8 cellular contexts compared by ENCODE assay signal in the genomic region with DNA sequence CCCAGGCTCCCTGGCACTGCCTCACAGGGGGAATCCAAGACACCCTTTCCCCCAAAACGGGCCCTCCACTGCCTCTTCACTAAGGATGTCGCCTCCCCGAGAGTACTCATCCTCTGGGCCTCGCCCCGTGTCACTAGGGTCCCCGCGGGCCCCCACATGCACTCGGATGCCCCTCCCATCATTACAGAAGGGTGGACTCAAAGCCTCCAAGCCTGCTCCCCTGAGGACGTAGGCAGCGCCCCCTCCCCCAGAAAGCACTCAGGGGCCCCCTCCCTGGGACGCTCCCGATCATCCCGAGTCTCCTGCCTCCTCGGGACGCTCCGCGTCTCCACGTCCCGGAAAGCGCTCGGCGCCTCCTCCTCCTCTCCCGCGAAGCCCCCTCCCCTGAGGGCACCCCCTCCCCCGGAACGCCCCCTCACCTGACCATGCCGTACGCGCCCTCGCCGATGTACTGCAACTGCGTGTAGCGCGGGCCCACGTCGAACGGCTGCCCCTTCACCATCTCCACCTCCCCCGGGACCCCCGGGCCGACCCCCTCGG. TPM values are rescaled to one million over a fixed set of nuclear protein-coding genes. Genes with fewer than 3 reads are reported as not detected.
A peak's percentile ranks its signal among the peaks of the same experiment; 100 is the strongest.
DNase-seq lines count a peak whose midpoint lies in the region; ATAC-seq lines count a peak whose summit lies in the region.

No MANE protein-coding gene starts in this region.

- peaks cover 20 to 35% (median 24%) of the 10 kb centered on the region in 3 donors for H3K4me1 Mint-ChIP-seq in CD8-positive, alpha-beta memory T cell
- peaks cover 0 to 12% (median 11%) of the 10 kb centered on the region in 3 donors for H3K4me1 Mint-ChIP-seq in IgD-negative memory B cell
- H3K4me1 Mint-ChIP-seq in activated naive CD8-positive, alpha-beta T cell treated with anti-CD3 and anti-CD28 coated beads, Interleukin-2, amount 10 ng/mL, durations not matched to agents 7 days and 5 days: peaks cover 27% of the 10 kb centered on the region

- H3K27me3 ChIP-seq in CD8-positive, alpha-beta memory T cell (ENCODE audit: insufficient read depth, low read length, poor library complexity, severe bottlenecking): no peaks in the 10 kb centered on the region
- no peaks in the 10 kb centered on the region for H3K27me3 ChIP-seq in iPS DF 6.9 (ENCODE audit: control insufficient read depth, insufficient read depth, low read length)

- no peaks in the 10 kb centered on the region for H3K9me3 ChIP-seq in CD8-positive, alpha-beta memory T cell (ENCODE audit: low read length)
- H3K9me3 ChIP-seq in iPS DF 6.9 (ENCODE audit: control insufficient read depth, insufficient read depth, low read length): no peaks in the 10 kb centered on the region

- POLR2A ChIA-PET in CD8-positive, alpha-beta memory T cell (lab: Charles Lee): interaction anchor here (1.0 kb wide), 1 partner anchor 29 kb away, joined by 4 read pairs; no protein-coding TSS in a partner anchor
- POLR2A ChIA-PET in activated naive CD8-positive, alpha-beta T cell treated with anti-CD3 and anti-CD28 coated beads, Interleukin-2, amount 10 ng/mL, durations not matched to agents 7 days and 5 days (lab: Charles Lee): interaction anchor here (1.0 to 2.0 kb wide), 2 partner anchors 30 to 62 kb away, joined by 3 to 37 read pairs; partner anchors contain the start of gene CORO1A

- peaks cover 9% of the 10 kb centered on the region for H3K36me3 ChIP-seq in CD8-positive, alpha-beta memory T cell (ENCODE audit: insufficient read depth, low read length)
- H3K36me3 ChIP-seq in iPS DF 6.9 (ENCODE audit: control insufficient read depth, insufficient read depth, low read length): peaks cover 2% of the 10 kb centered on the region; the same call in 1 of the 2 replicates

- peak overlapping the region; percentile 43 to 96 (median 89) for H3K27ac Mint-ChIP-seq in CD8-positive, alpha-beta memory T cell
- H3K27ac Mint-ChIP-seq in IgD-negative memory B cell: peak overlapping the region; percentile 60 to 85 (median 84)
- H3K27ac Mint-ChIP-seq in activated naive CD8-positive, alpha-beta T cell treated with anti-CD3 and anti-CD28 coated beads, Interleukin-2, amount 10 ng/mL, durations not matched to agents 7 days and 5 days: peak overlapping the region; percentile 88

- no peaks in the 10 kb centered on the region for H3K9me3 Mint-ChIP-seq in CD8-positive, alpha-beta memory T cell
- H3K9me3 Mint-ChIP-seq in IgD-negative memory B cell: no peaks in the 10 kb centered on the region
- no peaks in the 10 kb centered on the region for H3K9me3 Mint-ChIP-seq in activated naive CD8-positive, alpha-beta T cell treated with anti-CD3 and anti-CD28 coated beads, Interleukin-2, amount 10 ng/mL, durations not matched to agents 7 days and 5 days

- H3K4me1 ChIP-seq in CD8-positive, alpha-beta memory T cell (ENCODE audit: insufficient read depth, low read length): peaks cover 11% of the 10 kb centered on the region
- no peaks in the 10 kb centered on the region for H3K4me1 ChIP-seq in iPS DF 6.9 (ENCODE audit: control insufficient read depth, insufficient read depth, low read length)

- CTCF ChIA-PET in CD8-positive, alpha-beta memory T cell (lab: Charles Lee): no interaction called here

- DNase-seq in CD8-positive, alpha-beta memory T cell: peak in 4 of 5 donors; percentile 6 to 49 (median 13)
- peak; percentile 51 for DNase-seq in activated naive CD8-positive, alpha-beta T cell treated with anti-CD3 and anti-CD28 coated beads, Interleukin-2, amount 10 ng/mL, durations not matched to agents 7 days and 5 days
- DNase-seq in iPS DF 6.9 (ENCODE audit: low read depth, low spot score) (no peak), cortex of kidney (lab: John Stamatoyannopoulos, UW) (no peak), DMS79 (lab: John Stamatoyannopoulos, UW) (no peak), Kasumi-1 (lab: John Stamatoyannopoulos, UW) (no peak)

- ATAC-seq in activated naive CD8-positive, alpha-beta T cell treated with anti-CD3 and anti-CD28 coated beads, Interleukin-2, amount 10 ng/mL, durations not matched to agents 7 days and 5 days (ENCODE audit: low read depth): peak; percentile 30

- WGBS in iPS DF 6.9 (ENCODE audit: insufficient coverage, insufficient read length): no CpG with 5 or more reads among the region's 41 CpGs

- H3K36me3 Mint-ChIP-seq in CD8-positive, alpha-beta memory T cell: peaks cover 0 to 20% (median 4%) of the 10 kb centered on the region in 3 donors
- H3K36me3 Mint-ChIP-seq in IgD-negative memory B cell: no peaks in the 10 kb centered on the region
- peaks cover 13% of the 10 kb centered on the region for H3K36me3 Mint-ChIP-seq in activated naive CD8-positive, alpha-beta T cell treated with anti-CD3 and anti-CD28 coated beads, Interleukin-2, amount 10 ng/mL, durations not matched to agents 7 days and 5 days

- peak overlapping the region; percentile 43 for H3K27ac ChIP-seq in CD8-positive, alpha-beta memory T cell (ENCODE audit: low read depth, low read length)
- H3K27ac ChIP-seq in iPS DF 6.9 (ENCODE audit: low read length) (no peak overlapping the region), skin epidermis (peak overlapping the region; percentile 80 to 97 (median 92))

- H3K4me3 Mint-ChIP-seq in CD8-positive, alpha-beta memory T cell: peak overlapping the region; percentile 80 to 95 (median 88)
- H3K4me3 Mint-ChIP-seq in IgD-negative memory B cell: peak overlapping the region; percentile 83 to 95 (median 92)
- peak overlapping the region; percentile 89 for H3K4me3 Mint-ChIP-seq in activated naive CD8-positive, alpha-beta T cell treated with anti-CD3 and anti-CD28 coated beads, Interleukin-2, amount 10 ng/mL, durations not matched to agents 7 days and 5 days

- peak overlapping the region; percentile 63 for H3K4me3 ChIP-seq in CD8-positive, alpha-beta memory T cell (ENCODE audit: low read length)
- H3K4me3 ChIP-seq in iPS DF 6.9 (ENCODE audit: low read length): peak overlapping the region; percentile 70; the same call in 1 of the 2 replicates
- H3K4me3 ChIP-seq in skin epidermis: peak overlapping the region; percentile 73 to 96 (median 89)

- no peaks in the 10 kb centered on the region for H3K27me3 Mint-ChIP-seq in CD8-positive, alpha-beta memory T cell
- no peaks in the 10 kb centered on the region for H3K27me3 Mint-ChIP-seq in IgD-negative memory B cell
- H3K27me3 Mint-ChIP-seq in activated naive CD8-positive, alpha-beta T cell treated with anti-CD3 and anti-CD28 coated beads, Interleukin-2, amount 10 ng/mL, durations not matched to agents 7 days and 5 days: no peaks in the 10 kb centered on the region

RNA-seq across cellular contexts. Expression of gene MAPK3, which starts 0.3 kb away (rescaled TPM):
- total RNA-seq in CD8-positive, alpha-beta memory T cell: 10 to 100 TPM; 38.3 to 43.0 TPM
- polyA plus RNA-seq in CD8-positive, alpha-beta memory T cell: 7.0 TPM
- polyA plus RNA-seq in IgD-negative memory B cell: 8.6 TPM
- 10 to 100 TPM; 77.6 to 81.4 TPM for total RNA-seq in activated naive CD8-positive, alpha-beta T cell treated with anti-CD3 and anti-CD28 coated beads, Interleukin-2, amount 10 ng/mL, durations not matched to agents 7 days and 5 days

RNA-seq across cellular contexts. Expression of gene GDPD3, which starts 9.4 kb away (rescaled TPM):
- total RNA-seq in CD8-positive, alpha-beta memory T cell: 1 to 10 TPM; 4.7 to 5.3 TPM
- not detected for polyA plus RNA-seq in CD8-positive, alpha-beta memory T cell
- polyA plus RNA-seq in IgD-negative memory B cell: not detected
- total RNA-seq in activated naive CD8-positive, alpha-beta T cell treated with anti-CD3 and anti-CD28 coated beads, Interleukin-2, amount 10 ng/mL, durations not matched to agents 7 days and 5 days: 10 to 100 TPM; 14.3 to 18.6 TPM

RNA-seq across cellular contexts. Expression of gene YPEL3, which starts 26.7 kb away (rescaled TPM):
- total RNA-seq in CD8-positive, alpha-beta memory T cell: 10 to 100 TPM; 32.6 to 36.1 TPM
- 326 TPM for polyA plus RNA-seq in CD8-positive, alpha-beta memory T cell
- 362 TPM for polyA plus RNA-seq in IgD-negative memory B cell
- total RNA-seq in activated naive CD8-positive, alpha-beta T cell treated with anti-CD3 and anti-CD28 coated beads, Interleukin-2, amount 10 ng/mL, durations not matched to agents 7 days and 5 days: 100 to 1,000 TPM; 135 to 139 TPM

RNA-seq across cellular contexts. Expression of gene TBX6, which starts 31.0 kb away (rescaled TPM):
- under 1 TPM; 0.71 to 0.83 TPM for total RNA-seq in CD8-positive, alpha-beta memory T cell
- not detected for polyA plus RNA-seq in CD8-positive, alpha-beta memory T cell
- not detected for polyA plus RNA-seq in IgD-negative memory B cell
- total RNA-seq in activated naive CD8-positive, alpha-beta T cell treated with anti-CD3 and anti-CD28 coated beads, Interleukin-2, amount 10 ng/mL, durations not matched to agents 7 days and 5 days: 1 to 10 TPM; 2.4 to 3.0 TPM

RNA-seq across cellular contexts. Expression of gene PPP4C, which starts 46.9 kb away (rescaled TPM):
- 100 to 1,000 TPM; 137 to 149 TPM for total RNA-seq in CD8-positive, alpha-beta memory T cell
- polyA plus RNA-seq in CD8-positive, alpha-beta memory T cell: 201 TPM
- polyA plus RNA-seq in IgD-negative memory B cell: 187 TPM
- 100 to 1,000 TPM; 123 to 133 TPM for total RNA-seq in activated naive CD8-positive, alpha-beta T cell treated with anti-CD3 and anti-CD28 coated beads, Interleukin-2, amount 10 ng/mL, durations not matched to agents 7 days and 5 days

Comparison
In these comparisons a context has a peak if more than half of its experiments do, and no peak if none do; other contexts are left out.
1. DNase-seq: peak in CD8-positive, alpha-beta memory T cell (4 of 5) and activated naive CD8-positive, alpha-beta T cell treated with anti-CD3 and anti-CD28 coated beads, Interleukin-2, amount 10 ng/mL, durations not matched to agents 7 days and 5 days (single experiment); none in iPS DF 6.9 (single experiment), cortex of kidney (single experiment), DMS79 (single experiment) and Kasumi-1 (0 of 2).
2. Peak in every context shown above with its lines, with median percentiles within 50 percentile points of each other: H3K4me3 ChIP-seq, H3K27ac Mint-ChIP-seq and H3K4me3 Mint-ChIP-seq.